ENCODE assay signal across 1 cellular context in the genomic region with DNA sequence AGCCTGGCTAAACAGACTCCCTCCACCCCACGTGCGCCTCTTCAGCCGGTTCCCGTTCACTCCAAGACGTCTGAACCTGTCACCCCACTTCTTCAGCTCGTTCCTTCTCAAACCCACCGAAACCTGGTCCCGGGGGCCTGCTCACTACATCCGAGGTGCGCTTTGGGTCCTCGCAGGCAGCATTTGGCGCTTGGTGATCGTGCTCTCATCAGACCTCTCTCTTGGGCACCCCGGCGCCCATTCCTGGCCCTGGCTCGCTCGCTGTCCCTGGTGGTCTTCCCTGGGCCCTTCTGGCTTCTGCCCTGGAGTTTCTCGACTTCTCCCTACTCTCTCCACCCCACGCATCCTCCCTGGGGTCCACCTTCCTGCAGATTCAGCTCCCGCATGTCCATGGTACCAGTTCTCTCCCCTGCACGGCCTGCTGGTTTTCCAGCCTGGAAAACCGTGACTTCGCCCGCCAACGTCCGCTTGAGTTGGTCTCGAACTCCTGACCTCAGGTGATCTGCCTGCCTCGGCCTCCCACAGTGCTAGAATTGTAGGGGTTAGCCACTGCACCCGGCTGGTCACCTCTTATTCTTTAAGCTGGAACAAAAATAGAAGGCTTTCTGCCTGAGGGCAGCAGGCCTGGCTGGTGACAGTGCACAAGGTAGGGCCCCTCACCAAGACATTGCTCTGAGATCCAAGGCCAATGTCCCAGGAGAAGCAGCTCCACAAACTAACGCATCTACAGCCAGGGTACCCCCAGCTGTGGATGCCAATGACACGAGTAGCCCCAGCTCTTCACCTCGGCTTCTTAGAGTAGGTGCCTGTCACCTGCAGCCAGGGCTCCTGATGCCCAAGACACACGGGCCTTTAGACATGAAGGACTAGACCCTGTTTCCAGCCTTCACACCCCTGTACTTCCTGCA.
TF ChIP-seq lines count a peak whose summit lies in the region.

No MANE protein-coding gene starts in this region.

TF ChIP-seq in H1, 55 proteins besides CTCF, POLR2A, EP300 and RAD21:
- TF ChIP-seq PHF8 (conservative IDR thresholded peaks at IDR 0.05; ENCODE audit: low read depth, low read length) (no peak), BCL11A (IDR thresholded peaks at IDR 0.05; ENCODE audit: low read depth in 2 of 2, low read length in 2 of 2) (no peak), HDAC2 (IDR thresholded peaks at IDR 0.05; ENCODE audit: borderline replicate concordance in 1 of 2, low read depth in 2 of 2, low read length in 2 of 2) (no peak), NANOG (IDR thresholded peaks at IDR 0.05; ENCODE audit: insufficient read depth, low read depth, low read length, poor library complexity, severe bottlenecking) (no peak), CHD2 (IDR thresholded peaks at IDR 0.05; ENCODE audit: low read length) (no peak), ASH2L (IDR thresholded peaks at IDR 0.05; ENCODE audit: low read length) (no peak), RBBP5 (IDR thresholded peaks at IDR 0.05; ENCODE audit: borderline replicate concordance, low read depth, low read length) (no peak), EGR1 (IDR thresholded peaks at IDR 0.05; ENCODE audit: borderline replicate concordance, low read depth, low read length) (no peak), FOSL1 (IDR thresholded peaks at IDR 0.05; ENCODE audit: insufficient read depth, low read depth, low read length) (no peak), ZNF274 (IDR thresholded peaks at IDR 0.05; ENCODE audit: borderline replicate concordance, extremely low read depth, low read length) (no peak), YY1 (IDR thresholded peaks at IDR 0.05; ENCODE audit: low read depth, low read length) (no peak), RFX5 (IDR thresholded peaks at IDR 0.05; ENCODE audit: borderline replicate concordance, low read depth, low read length) (no peak), CTBP2 (IDR thresholded peaks at IDR 0.05; ENCODE audit: borderline replicate concordance, insufficient read depth, insufficient read length, low read length) (no peak)
